1 cellular context compared by ENCODE assay signal in the genomic region with DNA sequence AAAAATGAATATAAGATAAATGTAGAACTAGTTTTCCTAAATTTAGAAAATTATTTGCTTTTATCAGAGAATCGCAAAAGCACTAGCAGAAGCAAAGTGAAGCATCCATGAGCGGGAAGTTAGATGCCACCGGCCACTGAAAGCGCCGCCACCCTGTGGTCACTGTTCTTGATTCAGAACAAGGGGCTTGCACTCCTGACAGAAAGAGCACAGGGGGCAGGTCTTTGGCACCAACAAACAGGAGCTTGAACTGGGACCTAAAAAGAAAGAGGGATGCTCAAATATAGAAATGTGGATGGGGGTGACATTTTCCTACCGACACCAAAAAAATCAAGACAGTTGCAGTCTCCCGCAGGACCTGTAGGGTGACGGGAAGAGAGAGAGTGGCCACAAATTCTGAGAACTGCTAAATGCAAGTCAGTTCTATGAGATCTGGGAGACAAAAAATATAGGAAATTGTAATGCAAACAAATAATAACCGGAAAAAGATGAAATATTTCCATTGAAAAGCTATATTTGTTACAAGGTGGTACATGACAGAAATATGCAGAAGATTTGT.
TF ChIP-seq lines count a peak whose summit lies in the region.

No MANE protein-coding gene starts in this region.

TF ChIP-seq in HepG2, 621 proteins besides CTCF, POLR2A, EP300 and RAD21 (continued from another document):
- TF ChIP-seq, protein P1, sequence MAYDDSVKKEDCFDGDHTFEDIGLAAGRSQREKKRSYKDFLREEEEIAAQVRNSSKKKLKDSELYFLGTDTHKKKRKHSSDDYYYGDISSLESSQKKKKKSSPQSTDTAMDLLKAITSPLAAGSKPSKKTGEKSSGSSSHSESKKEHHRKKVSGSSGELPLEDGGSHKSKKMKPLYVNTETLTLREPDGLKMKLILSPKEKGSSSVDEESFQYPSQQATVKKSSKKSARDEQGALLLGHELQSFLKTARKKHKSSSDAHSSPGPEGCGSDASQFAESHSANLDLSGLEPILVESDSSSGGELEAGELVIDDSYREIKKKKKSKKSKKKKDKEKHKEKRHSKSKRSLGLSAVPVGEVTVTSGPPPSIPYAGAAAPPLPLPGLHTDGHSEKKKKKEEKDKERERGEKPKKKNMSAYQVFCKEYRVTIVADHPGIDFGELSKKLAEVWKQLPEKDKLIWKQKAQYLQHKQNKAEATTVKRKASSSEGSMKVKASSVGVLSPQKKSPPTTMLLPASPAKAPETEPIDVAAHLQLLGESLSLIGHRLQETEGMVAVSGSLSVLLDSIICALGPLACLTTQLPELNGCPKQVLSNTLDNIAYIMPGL (CRISPR knock-in tag; IDR thresholded peaks at IDR 0.05; ENCODE audit: borderline replicate concordance in 1 of 2, low read depth in 1 of 2): no peak
- TF ChIP-seq ATAD3A (CRISPR knock-in tag; IDR thresholded peaks at IDR 0.05) (no peak), YY1 (IDR thresholded peaks at IDR 0.05; ENCODE audit: insufficient read depth, insufficient replicate concordance, low read depth, low read length) (no peak), DNMT3B (CRISPR knock-in tag; conservative IDR thresholded peaks at IDR 0.05) (no peak), HDAC6 (IDR thresholded peaks at IDR 0.05; ENCODE audit: low read depth, low read length) (no peak), ZNF552 (CRISPR knock-in tag; IDR thresholded peaks at IDR 0.05; ENCODE audit: borderline replicate concordance) (no peak)
- TF ChIP-seq, protein P2, sequence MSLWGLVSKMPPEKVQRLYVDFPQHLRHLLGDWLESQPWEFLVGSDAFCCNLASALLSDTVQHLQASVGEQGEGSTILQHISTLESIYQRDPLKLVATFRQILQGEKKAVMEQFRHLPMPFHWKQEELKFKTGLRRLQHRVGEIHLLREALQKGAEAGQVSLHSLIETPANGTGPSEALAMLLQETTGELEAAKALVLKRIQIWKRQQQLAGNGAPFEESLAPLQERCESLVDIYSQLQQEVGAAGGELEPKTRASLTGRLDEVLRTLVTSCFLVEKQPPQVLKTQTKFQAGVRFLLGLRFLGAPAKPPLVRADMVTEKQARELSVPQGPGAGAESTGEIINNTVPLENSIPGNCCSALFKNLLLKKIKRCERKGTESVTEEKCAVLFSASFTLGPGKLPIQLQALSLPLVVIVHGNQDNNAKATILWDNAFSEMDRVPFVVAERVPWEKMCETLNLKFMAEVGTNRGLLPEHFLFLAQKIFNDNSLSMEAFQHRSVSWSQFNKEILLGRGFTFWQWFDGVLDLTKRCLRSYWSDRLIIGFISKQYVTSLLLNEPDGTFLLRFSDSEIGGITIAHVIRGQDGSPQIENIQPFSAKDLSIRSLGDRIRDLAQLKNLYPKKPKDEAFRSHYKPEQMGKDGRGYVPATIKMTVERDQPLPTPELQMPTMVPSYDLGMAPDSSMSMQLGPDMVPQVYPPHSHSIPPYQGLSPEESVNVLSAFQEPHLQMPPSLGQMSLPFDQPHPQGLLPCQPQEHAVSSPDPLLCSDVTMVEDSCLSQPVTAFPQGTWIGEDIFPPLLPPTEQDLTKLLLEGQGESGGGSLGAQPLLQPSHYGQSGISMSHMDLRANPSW (CRISPR knock-in tag; IDR thresholded peaks at IDR 0.05; ENCODE audit: borderline replicate concordance): no peak
- TF ChIP-seq, protein P3, sequence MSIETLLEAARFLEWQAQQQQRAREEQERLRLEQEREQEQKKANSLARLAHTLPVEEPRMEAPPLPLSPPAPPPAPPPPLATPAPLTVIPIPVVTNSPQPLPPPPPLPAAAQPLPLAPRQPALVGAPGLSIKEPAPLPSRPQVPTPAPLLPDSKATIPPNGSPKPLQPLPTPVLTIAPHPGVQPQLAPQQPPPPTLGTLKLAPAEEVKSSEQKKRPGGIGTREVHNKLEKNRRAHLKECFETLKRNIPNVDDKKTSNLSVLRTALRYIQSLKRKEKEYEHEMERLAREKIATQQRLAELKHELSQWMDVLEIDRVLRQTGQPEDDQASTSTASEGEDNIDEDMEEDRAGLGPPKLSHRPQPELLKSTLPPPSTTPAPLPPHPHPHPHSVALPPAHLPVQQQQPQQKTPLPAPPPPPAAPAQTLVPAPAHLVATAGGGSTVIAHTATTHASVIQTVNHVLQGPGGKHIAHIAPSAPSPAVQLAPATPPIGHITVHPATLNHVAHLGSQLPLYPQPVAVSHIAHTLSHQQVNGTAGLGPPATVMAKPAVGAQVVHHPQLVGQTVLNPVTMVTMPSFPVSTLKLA (IDR thresholded peaks at IDR 0.05): no peak
